Comparison of ENCODE assay signal across 33 cellular contexts in genomic region chr3:99949956-99950670, GRCh38.
A peak's percentile ranks its signal among the peaks of the same experiment; 100 is the strongest.
DNase-seq lines count a peak whose midpoint lies in the region; ATAC-seq and TF ChIP-seq lines count a peak whose summit lies in the region.
"Had no signal": no experiment of that assay in that cellular context is flagged by ENCODE, and none has a peak within 500 bp of the region (broad histone marks: within the 10 kb centered on the region; RNA-seq: fewer than 3 reads in every experiment).

No MANE protein-coding gene starts in this region.

- DNase-seq in IMR-90 (no peak), glomerular visceral epithelial cell (ENCODE audit: extremely low spot score) (peak; percentile 67), progenitor cell of endocrine pancreas (ENCODE audit: low spot score, unreplicated experiment) (no peak), tibial artery (no peak), MCF 10A (ENCODE audit: unreplicated experiment) (no peak), right atrium auricular region (ENCODE audit: low spot score) (no peak)
- DNase-seq: activated CD4-positive, alpha-beta memory T cell treated with anti-CD3 and anti-CD28 coated beads for 36 hours; activated CD4-positive, CD25-positive, alpha-beta regulatory T cell treated with anti-CD3 and anti-CD28 coated beads, Interleukin-2, amount 50 U/mL, for 72 hours; activated naive CD4-positive, alpha-beta T cell treated with anti-CD3 and anti-CD28 coated beads for 36 hours; activated T-cell treated with anti-CD3 and anti-CD28 coated beads, Interleukin-2, amount 50 U/mL, for 72 hours; adrenal gland; BE2C; CD8-positive, alpha-beta T cell; cerebellar nuclear complex; EL; esophagus squamous epithelium; foreskin keratinocyte; Karpas-422; NCI-H1436 treated with DMSO at 0.1 percent for 48 hours; NCI-H2081 treated with DMSO at 0.1 percent for 48 hours; NCI-H526 treated with DMSO at 0.1 percent for 48 hours; Peyer's patch; posterior cingulate gyrus; SHP77 treated with DMSO at 0.1 percent for 48 hours; sigmoid colon; stimulated activated CD4-positive, alpha-beta T cell treated with anti-CD3 and anti-CD28 coated beads, Interleukin-15, amount 100 ng/mL, for 24 hours; T-helper 2 cell; uterus had no signal

- no peak overlapping the region for H2AK9ac ChIP-seq in IMR-90 (replicated peaks; ENCODE audit: low read depth, low read length, poor library complexity)

- H2AFZ ChIP-seq in IMR-90 (replicated peaks; ENCODE audit: low read length, poor library complexity) = no peak overlapping the region
- H2AFZ ChIP-seq: neural progenitor cell had no signal

- CTCF ChIA-PET in IMR-90 (lab: Yijun Ruan, JAX) = no interaction called here
- CTCF ChIA-PET in MCF 10A (lab: Yijun Ruan, JAX) = interaction anchor here (0.7 kb wide), 1 partner anchor 271 kb away, joined by 5 read pairs; no protein-coding TSS in a partner anchor

- peak overlapping the region; percentile 66; the same call in 1 of the 2 replicates for H2BK120ac ChIP-seq in IMR-90 (ENCODE audit: low read depth, low read length)

- peak overlapping the region in 1 of 2 experiments; percentile 37; a peak in 1 of 4 replicates for H4K8ac ChIP-seq in IMR-90 (ENCODE audit: low read depth in 2 of 2, low read length in 2 of 2)

- H3K27ac Mint-ChIP-seq in progenitor cell of endocrine pancreas (peak overlapping the region; percentile 89), MCF 10A (ENCODE audit: low read depth, unreplicated experiment) (no peak overlapping the region)
- H3K27ac Mint-ChIP-seq: activated CD4-positive, alpha-beta memory T cell treated with anti-CD3 and anti-CD28 coated beads for 36 hours; activated naive CD4-positive, alpha-beta T cell treated with anti-CD3 and anti-CD28 coated beads for 36 hours; activated T-cell treated with anti-CD3 and anti-CD28 coated beads, Interleukin-2, amount 50 U/mL, for 72 hours; CD8-positive, alpha-beta T cell; neural progenitor cell; stimulated activated effector memory CD8-positive, alpha-beta T cell treated with anti-CD3 and anti-CD28 coated beads, Interleukin-12 subunit alpha, Interleukin-12 subunit beta, amount 100 ng/mL, for 72 hours had no signal

- H3K36me3 Mint-ChIP-seq in progenitor cell of endocrine pancreas (ENCODE audit: insufficient read depth) (no peaks in the 10 kb centered on the region), MCF 10A (ENCODE audit: insufficient read depth, unreplicated experiment) (no peaks in the 10 kb centered on the region)
- H3K36me3 Mint-ChIP-seq: activated CD4-positive, alpha-beta memory T cell treated with anti-CD3 and anti-CD28 coated beads for 36 hours; brain; CD8-positive, alpha-beta T cell; neural progenitor cell; stimulated activated effector memory CD8-positive, alpha-beta T cell treated with anti-CD3 and anti-CD28 coated beads, Interleukin-12 subunit alpha, Interleukin-12 subunit beta, amount 100 ng/mL, for 72 hours had no signal

- H4K91ac ChIP-seq in IMR-90 (ENCODE audit: insufficient read depth, low read depth, low read length) = 0 out of 2 replicates have a peak overlapping the region, but pooled peaks have one; percentile 87

- H2BK15ac ChIP-seq in IMR-90 (ENCODE audit: low read depth, low read length) = peak overlapping the region; percentile 95; the same call in 2 of the 3 replicates

- H3K4me3 ChIP-seq in IMR-90 (ENCODE audit: insufficient read depth, low read depth, low read length) = no peak overlapping the region
- H3K4me3 ChIP-seq in tibial artery = no peak overlapping the region
- H3K4me3 ChIP-seq in right atrium auricular region = no peak overlapping the region
- H3K4me3 ChIP-seq: adrenal gland, esophagus squamous epithelium, HAP-1, neural progenitor cell, Peyer's patch, sigmoid colon, uterus had no signal

- POLR2A ChIA-PET in IMR-90 (lab: Charles Lee; ENCODE audit: unreplicated experiment) = no interaction called here
- POLR2A ChIA-PET in MCF 10A (lab: Yijun Ruan, JAX) = no interaction called here

- peaks cover 54% of the 10 kb centered on the region for H3K4me1 Mint-ChIP-seq in progenitor cell of endocrine pancreas (ENCODE audit: low read depth)
- peaks cover 6% of the 10 kb centered on the region for H3K4me1 Mint-ChIP-seq in MCF 10A (ENCODE audit: insufficient read depth, unreplicated experiment)

- H3K9me1 ChIP-seq in IMR-90 (ENCODE audit: insufficient read depth, low read length) = peaks cover 20% of the 10 kb centered on the region

- no peak overlapping the region for H4K5ac ChIP-seq in IMR-90 (ENCODE audit: low read depth, low read length)

- no CpG with 5 or more reads among the region's 5 CpGs for WGBS in IMR-90 (ENCODE audit: extremely low coverage in 2 of 2, insufficient read length in 1 of 2), 2 experiments

- TF ChIP-seq RAD21 in IMR-90 (IDR thresholded peaks at IDR 0.05; ENCODE audit: low read length) = no peak

- no peak overlapping the region for H3K9ac ChIP-seq in IMR-90 (ENCODE audit: low read depth, low read length)
- H3K9ac ChIP-seq: neural progenitor cell had no signal

- TF ChIP-seq CTCF in IMR-90 (conservative IDR thresholded peaks at IDR 0.05; ENCODE audit: low read depth, low read length) (no peak), progenitor cell of endocrine pancreas (IDR thresholded peaks at IDR 0.05; ENCODE audit: unreplicated experiment) (no peak), tibial artery (IDR thresholded peaks at IDR 0.05) (no peak), MCF 10A (IDR thresholded peaks at IDR 0.05; ENCODE audit: unreplicated experiment) (no peak), right atrium auricular region (IDR thresholded peaks at IDR 0.05) (no peak)

- H3K79me1 ChIP-seq in IMR-90 (ENCODE audit: low read depth in 1 of 2, low read length in 2 of 2) = peaks cover 4 to 29% of the 10 kb centered on the region in 2 experiments; a peak in 3 of 4 replicates

- H3K4me3 Mint-ChIP-seq in progenitor cell of endocrine pancreas (ENCODE audit: low read depth) = no peak overlapping the region
- H3K4me3 Mint-ChIP-seq in MCF 10A (ENCODE audit: unreplicated experiment) = no peak overlapping the region
- H3K4me3 Mint-ChIP-seq: activated CD4-positive, alpha-beta memory T cell treated with anti-CD3 and anti-CD28 coated beads for 36 hours; activated naive CD4-positive, alpha-beta T cell treated with anti-CD3 and anti-CD28 coated beads for 36 hours; activated T-cell treated with anti-CD3 and anti-CD28 coated beads, Interleukin-2, amount 50 U/mL, for 72 hours; brain; CD8-positive, alpha-beta T cell; neural progenitor cell; stimulated activated effector memory CD8-positive, alpha-beta T cell treated with anti-CD3 and anti-CD28 coated beads, Interleukin-12 subunit alpha, Interleukin-12 subunit beta, amount 100 ng/mL, for 72 hours had no signal

- peak overlapping the region; percentile 77; the same call in 1 of the 2 replicates for H3K23ac ChIP-seq in IMR-90 (ENCODE audit: low read depth, low read length)

- dilution Hi-C loops in IMR-90 (cut with HindIII; ENCODE audit: low sequenced_read_pairs, unreplicated experiment) = no loop called here

- H3K9me3 Mint-ChIP-seq in progenitor cell of endocrine pancreas (ENCODE audit: low read depth) = no peaks in the 10 kb centered on the region
- no peaks in the 10 kb centered on the region for H3K9me3 Mint-ChIP-seq in MCF 10A (ENCODE audit: unreplicated experiment)
- H3K9me3 Mint-ChIP-seq: activated CD4-positive, alpha-beta memory T cell treated with anti-CD3 and anti-CD28 coated beads for 36 hours; activated naive CD4-positive, alpha-beta T cell treated with anti-CD3 and anti-CD28 coated beads for 36 hours; activated T-cell treated with anti-CD3 and anti-CD28 coated beads, Interleukin-2, amount 50 U/mL, for 72 hours; brain; CD8-positive, alpha-beta T cell; neural progenitor cell; stimulated activated effector memory CD8-positive, alpha-beta T cell treated with anti-CD3 and anti-CD28 coated beads, Interleukin-12 subunit alpha, Interleukin-12 subunit beta, amount 100 ng/mL, for 72 hours had no signal

- H3K4me2 ChIP-seq in IMR-90 (ENCODE audit: low read depth, low read length) = no peak overlapping the region
- H3K4me2 ChIP-seq: neural progenitor cell had no signal

- H3K27me3 Mint-ChIP-seq in progenitor cell of endocrine pancreas (no peaks in the 10 kb centered on the region), MCF 10A (ENCODE audit: insufficient read depth, unreplicated experiment) (no peaks in the 10 kb centered on the region)
- H3K27me3 Mint-ChIP-seq: activated CD4-positive, alpha-beta memory T cell treated with anti-CD3 and anti-CD28 coated beads for 36 hours; brain had no signal

- peak overlapping the region; percentile 92 for H3K4ac ChIP-seq in IMR-90 (ENCODE audit: low read depth, low read length)

- in situ Hi-C loops in IMR-90 (cut with MboI; ENCODE audit: low sequenced_read_pairs) = loop anchor here (25.0 kb wide), 1 partner anchor 112 kb away; no protein-coding TSS in a partner anchor

- H3K4me1 ChIP-seq in IMR-90 (ENCODE audit: control insufficient read depth, insufficient read depth, low read length) (peaks cover 18% of the 10 kb centered on the region), tibial artery (peaks cover 0 to 63% (median 21%) of the 10 kb centered on the region in 4 donors), right atrium auricular region (peaks cover 0 to 35% of the 10 kb centered on the region in 2 donors)
- H3K4me1 ChIP-seq: BE2C had no signal

- H3K18ac ChIP-seq in IMR-90 (ENCODE audit: low read depth, low read length) = no peak overlapping the region; the same call in 1 of the 2 replicates

- intact Hi-C loops in IMR-90 (cut with micrococcal nuclease) = loop anchor here (5.0 kb wide), 2 partner anchors 48 to 92 kb away; no protein-coding TSS in a partner anchor
- intact Hi-C loops in tibial artery (cut with DNase I; ENCODE audit: low total_unique reads) = no loop called here
- intact Hi-C loops in MCF 10A (cut with micrococcal nuclease) = no loop called here

- H3K27ac ChIP-seq in IMR-90 (ENCODE audit: insufficient read depth, low read length) = no peak overlapping the region
- peak overlapping the region; percentile 6 to 48 for H3K27ac ChIP-seq in tibial artery
- peak overlapping the region in 1 of 2 donors; percentile 34 for H3K27ac ChIP-seq in right atrium auricular region
- H3K27ac ChIP-seq: adrenal gland, esophagus squamous epithelium, foreskin keratinocyte, neural progenitor cell, Peyer's patch had no signal

- H2BK20ac ChIP-seq in IMR-90 (ENCODE audit: low read depth, low read length) = peak overlapping the region; percentile 96; the same call in 1 of the 2 replicates

- H3K9me3 ChIP-seq in IMR-90 (ENCODE audit: control insufficient read depth, insufficient read depth, low read length) (no peaks in the 10 kb centered on the region), tibial artery (no peaks in the 10 kb centered on the region), right atrium auricular region (no peaks in the 10 kb centered on the region)
- H3K9me3 ChIP-seq: adrenal gland, BE2C, esophagus squamous epithelium, HAP-1, Peyer's patch, sigmoid colon, uterus had no signal

- H2BK5ac ChIP-seq in IMR-90 (ENCODE audit: low read depth, low read length, poor library complexity, severe bottlenecking) = peak overlapping the region; percentile 97

- no peaks in the 10 kb centered on the region for H4K20me1 ChIP-seq in IMR-90 (ENCODE audit: insufficient read depth, low read length)

- BruUV-seq in IMR-90 (replicated peaks; lab: Mats Ljungman, UMichigan) (no TSS peak), MCF 10A (replicated peaks; lab: Mats Ljungman, UMichigan) (no TSS peak)

- peak overlapping the region; percentile 82 for H2AK5ac ChIP-seq in IMR-90 (ENCODE audit: low read depth, low read length)

- no peak for ATAC-seq in IMR-90 (ENCODE audit: low read depth)
- no peak for ATAC-seq in GM21367 (IDR thresholded peaks at IDR 0.05; ENCODE audit: unreplicated experiment)
- ATAC-seq: activated T-cell treated with anti-CD3 and anti-CD28 coated beads, Interleukin-2, amount 50 U/mL, for 72 hours; CD8-positive, alpha-beta T cell; foreskin keratinocyte; stimulated activated effector memory CD8-positive, alpha-beta T cell treated with anti-CD3 and anti-CD28 coated beads, Interleukin-12 subunit alpha, Interleukin-12 subunit beta, amount 100 ng/mL, for 72 hours had no signal

- H3K36me3 ChIP-seq in IMR-90 (ENCODE audit: control insufficient read depth, insufficient read depth, low read length) (no peaks in the 10 kb centered on the region), tibial artery (no peaks in the 10 kb centered on the region), right atrium auricular region (no peaks in the 10 kb centered on the region)
- H3K36me3 ChIP-seq: adrenal gland, BE2C, esophagus squamous epithelium, HAP-1, neural progenitor cell, Peyer's patch, sigmoid colon, uterus had no signal

- no peak overlapping the region for H3K56ac ChIP-seq in IMR-90 (ENCODE audit: extremely low read depth, insufficient read depth, low read length)

- peak overlapping the region; percentile 89; the same call in 1 of the 2 replicates for H3K14ac ChIP-seq in IMR-90 (replicated peaks; ENCODE audit: low read depth, low read length)

- TF ChIP-seq POLR2A in IMR-90 (IDR thresholded peaks at IDR 0.05; ENCODE audit: low read depth, low read length) = no peak

- H3K27me3 ChIP-seq in IMR-90 (ENCODE audit: control insufficient read depth, insufficient read depth, low read length) = no peaks in the 10 kb centered on the region
- H3K27me3 ChIP-seq in tibial artery = no peaks in the 10 kb centered on the region
- H3K27me3 ChIP-seq in right atrium auricular region = no peaks in the 10 kb centered on the region
- H3K27me3 ChIP-seq: adrenal gland, BE2C, esophagus squamous epithelium, foreskin keratinocyte, neural progenitor cell, Peyer's patch, sigmoid colon, uterus had no signal
